In the genomic region with DNA sequence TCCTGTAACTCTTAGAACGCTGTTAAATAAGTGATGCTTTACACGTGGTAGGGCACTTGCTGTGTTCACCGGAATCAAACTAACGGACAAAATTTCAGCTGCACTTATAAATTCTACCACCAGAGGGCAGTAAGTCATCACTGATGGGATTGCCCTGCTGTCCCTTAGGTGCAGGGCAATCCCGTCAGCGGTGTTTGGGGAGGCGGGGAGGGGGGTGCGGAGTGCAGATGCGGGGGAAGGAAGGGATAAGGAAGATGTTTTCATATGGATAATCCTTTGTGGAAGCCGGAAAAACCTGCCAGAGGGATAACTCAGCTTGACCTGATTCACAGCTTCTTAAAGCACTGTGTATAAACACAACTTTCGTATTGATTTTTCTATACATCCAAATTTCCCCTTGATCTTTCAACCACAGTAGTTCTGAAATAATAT, we compare ENCODE assay signal across 8 cellular contexts. TPM values are rescaled to one million over a fixed set of nuclear protein-coding genes. Genes with fewer than 3 reads are reported as not detected.
DNase-seq lines count a peak whose midpoint lies in the region; ATAC-seq, FAIRE-seq and TF ChIP-seq lines count a peak whose summit lies in the region.

No MANE protein-coding gene starts in this region.

- peaks cover under 1% of the 10 kb centered on the region; the same call in 1 of the 2 replicates for H3K9me3 Mint-ChIP-seq in WTC11

- H3K4me3 Mint-ChIP-seq in WTC11 = no peak overlapping the region

- ATAC-seq in WTC11 (peak; percentile 87), HG02981 (IDR thresholded peaks at IDR 0.05; ENCODE audit: unreplicated experiment) (no peak)

- H3K36me3 Mint-ChIP-seq in WTC11 = no peaks in the 10 kb centered on the region

- peak; percentile 72 for DNase-seq in AG08395 (ENCODE audit: low spot score)
- DNase-seq in GM19239 (ENCODE audit: insufficient read length, low spot score) = peak; percentile 72
- peak; percentile 87 for DNase-seq in NCI-H2196 (lab: John Stamatoyannopoulos, UW; ENCODE audit: unreplicated experiment)
- peak; percentile 60 for DNase-seq in WTC11 (ENCODE audit: low spot score)
- DNase-seq in cerebellar cortex (ENCODE audit: low spot score) = peak; percentile 74
- peak; percentile 73 for DNase-seq in kidney tubule cell (ENCODE audit: low spot score)
- DNase-seq in stimulated activated CD4-positive, alpha-beta T cell treated with anti-CD3 and anti-CD28 coated beads, Interleukin-4, amount 100 ng/mL, for 1 hour = peak; percentile 8

- H3K4me1 Mint-ChIP-seq in WTC11 = peaks cover 2% of the 10 kb centered on the region; the same call in 1 of the 2 replicates

- FAIRE-seq in GM19239 (lab: Jason Lieb, UNC) = peak; percentile 92

- TF ChIP-seq CTCF in WTC11 (IDR thresholded peaks at IDR 0.05) = peak; percentile 89

- no peaks in the 10 kb centered on the region for H3K27me3 Mint-ChIP-seq in WTC11 (ENCODE audit: low read depth)

- no peak overlapping the region for H3K27ac Mint-ChIP-seq in WTC11

- POLR2A ChIA-PET in WTC11 (lab: Charles Lee) = no interaction called here

- CTCF ChIA-PET in WTC11 (lab: Charles Lee) = interaction anchor here (0.6 to 6.8 kb wide), 17 partner anchors 42 to 499 kb away, joined by 3 to 76 read pairs (median 4); partner anchors contain the start of gene SMOC1

TF ChIP-seq in WTC11, 78 proteins besides CTCF, POLR2A, EP300 and RAD21:
- no peak for TF ChIP-seq ZNF423 (CRISPR knock-in tag; IDR thresholded peaks at IDR 0.05)
- no peak for TF ChIP-seq GRHL2 (CRISPR knock-in tag; IDR thresholded peaks at IDR 0.05; ENCODE audit: insufficient replicate concordance, severe bottlenecking)
- TF ChIP-seq, protein P1, sequence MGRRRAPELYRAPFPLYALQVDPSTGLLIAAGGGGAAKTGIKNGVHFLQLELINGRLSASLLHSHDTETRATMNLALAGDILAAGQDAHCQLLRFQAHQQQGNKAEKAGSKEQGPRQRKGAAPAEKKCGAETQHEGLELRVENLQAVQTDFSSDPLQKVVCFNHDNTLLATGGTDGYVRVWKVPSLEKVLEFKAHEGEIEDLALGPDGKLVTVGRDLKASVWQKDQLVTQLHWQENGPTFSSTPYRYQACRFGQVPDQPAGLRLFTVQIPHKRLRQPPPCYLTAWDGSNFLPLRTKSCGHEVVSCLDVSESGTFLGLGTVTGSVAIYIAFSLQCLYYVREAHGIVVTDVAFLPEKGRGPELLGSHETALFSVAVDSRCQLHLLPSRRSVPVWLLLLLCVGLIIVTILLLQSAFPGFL (CRISPR knock-in tag; IDR thresholded peaks at IDR 0.05; ENCODE audit: borderline replicate concordance) = no peak
- no peak for TF ChIP-seq TCF7 (CRISPR knock-in tag; IDR thresholded peaks at IDR 0.05; ENCODE audit: low read depth)
- TF ChIP-seq, protein P2, sequence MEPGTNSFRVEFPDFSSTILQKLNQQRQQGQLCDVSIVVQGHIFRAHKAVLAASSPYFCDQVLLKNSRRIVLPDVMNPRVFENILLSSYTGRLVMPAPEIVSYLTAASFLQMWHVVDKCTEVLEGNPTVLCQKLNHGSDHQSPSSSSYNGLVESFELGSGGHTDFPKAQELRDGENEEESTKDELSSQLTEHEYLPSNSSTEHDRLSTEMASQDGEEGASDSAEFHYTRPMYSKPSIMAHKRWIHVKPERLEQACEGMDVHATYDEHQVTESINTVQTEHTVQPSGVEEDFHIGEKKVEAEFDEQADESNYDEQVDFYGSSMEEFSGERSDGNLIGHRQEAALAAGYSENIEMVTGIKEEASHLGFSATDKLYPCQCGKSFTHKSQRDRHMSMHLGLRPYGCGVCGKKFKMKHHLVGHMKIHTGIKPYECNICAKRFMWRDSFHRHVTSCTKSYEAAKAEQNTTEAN (CRISPR knock-in tag; IDR thresholded peaks at IDR 0.05) = no peak
- no peak for TF ChIP-seq MLX (CRISPR knock-in tag; IDR thresholded peaks at IDR 0.05)
- no peak for TF ChIP-seq FOXJ3 (CRISPR knock-in tag; IDR thresholded peaks at IDR 0.05; ENCODE audit: borderline replicate concordance)
- TF ChIP-seq RELA (CRISPR knock-in tag; IDR thresholded peaks at IDR 0.05; ENCODE audit: borderline replicate concordance) = no peak
- no peak for TF ChIP-seq KAT7 (CRISPR knock-in tag; IDR thresholded peaks at IDR 0.05; ENCODE audit: borderline replicate concordance)
- no peak for TF ChIP-seq TP53 (CRISPR knock-in tag; IDR thresholded peaks at IDR 0.05)
- no peak for TF ChIP-seq HMGA2 (CRISPR knock-in tag; IDR thresholded peaks at IDR 0.05)
- no peak for TF ChIP-seq AFF4 (CRISPR knock-in tag; IDR thresholded peaks at IDR 0.05; ENCODE audit: borderline replicate concordance)
- TF ChIP-seq CREB1 (CRISPR knock-in tag; IDR thresholded peaks at IDR 0.05) = no peak

RNA-seq across cellular contexts. Expression of gene SLC10A1, which starts 21.7 kb away (rescaled TPM):
- 0.09 TPM in 1 of 3 replicates, not detected in the others for total RNA-seq in WTC11 (2021)

RNA-seq across cellular contexts. Expression of gene SRSF5, which starts 51.8 kb away (rescaled TPM):
- 256 to 288 TPM (median 275 TPM) in 3 replicates for total RNA-seq in WTC11 (2021)

Comparison
In these comparisons a context has a peak if more than half of its experiments do, and no peak if none do; other contexts are left out.
1. DNase-seq: peak in every context shown above with its lines; median percentile 87 in NCI-H2196; 74 in cerebellar cortex; 73 in kidney tubule cell; 72 in AG08395; 72 in GM19239; 60 in WTC11; 8 in stimulated activated CD4-positive, alpha-beta T cell treated with anti-CD3 and anti-CD28 coated beads, Interleukin-4, amount 100 ng/mL, for 1 hour.